In the genomic region with DNA sequence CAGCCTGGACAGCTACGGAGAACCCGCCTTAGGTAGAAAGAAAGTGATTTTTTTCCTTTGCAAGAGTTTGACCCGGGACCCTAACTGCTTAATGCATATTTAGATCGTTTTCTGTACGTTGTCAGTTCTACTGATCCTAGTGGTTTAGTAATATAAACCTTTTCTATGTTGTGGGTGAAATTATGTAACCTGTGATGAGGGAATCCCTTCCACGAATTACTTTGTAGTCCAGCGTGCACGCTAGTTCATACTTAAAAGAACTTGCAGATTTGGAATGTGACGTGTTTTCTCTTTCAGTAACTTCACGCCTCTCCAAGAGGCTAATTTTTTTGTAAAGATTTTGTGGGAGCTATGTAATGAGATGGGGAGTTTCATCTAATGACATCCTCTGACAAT, we compare ENCODE assay signal across 8 cellular contexts. TPM values are rescaled to one million over a fixed set of nuclear protein-coding genes. Genes with fewer than 3 reads are reported as not detected.
DNase-seq lines count a peak whose midpoint lies in the region; ATAC-seq, FAIRE-seq and TF ChIP-seq lines count a peak whose summit lies in the region.

No MANE protein-coding gene starts in this region.

- no peak overlapping the region for H2BK12ac ChIP-seq in H1 (ENCODE audit: low read depth, low read length)
- H2BK12ac ChIP-seq in neuronal stem cell (ENCODE audit: low read length) = no peak overlapping the region

- peak overlapping the region; percentile 87 for H3K9ac ChIP-seq in OCI-LY1 (ENCODE audit: low read length)
- peak overlapping the region in 1 of 4 experiments; percentile 36; a peak in 1 of 7 replicates for H3K9ac ChIP-seq in H1 (replicated peaks in 1 of 4; ENCODE audit: extremely low read depth in 1 of 4, low read depth in 3 of 4, low read length in 3 of 4)
- no peak overlapping the region for H3K9ac ChIP-seq in neuronal stem cell (ENCODE audit: low read depth, low read length, poor library complexity)

- H3K4me3 Mint-ChIP-seq in CD4-positive, CD25-positive, alpha-beta regulatory T cell = peak overlapping the region; percentile 98 to 99 (median 99)

- H3K27me3 ChIP-seq in CD4-positive, CD25-positive, alpha-beta regulatory T cell (ENCODE audit: control insufficient read depth, insufficient read depth, low read length) = no peaks in the 10 kb centered on the region
- H3K27me3 ChIP-seq in OCI-LY1 (ENCODE audit: insufficient read depth, low read length) = no peaks in the 10 kb centered on the region
- H3K27me3 ChIP-seq in H1 (replicated peaks in 1 of 4; ENCODE audit: control insufficient read depth in 3 of 4, extremely low read depth in 1 of 4, insufficient read depth in 3 of 4, low read length in 3 of 4) = no peaks in the 10 kb centered on the region; a peak in 1 of 7 replicates
- H3K27me3 ChIP-seq in neuronal stem cell (ENCODE audit: control insufficient read depth in 3 of 3, insufficient read depth in 3 of 3, low read depth in 1 of 3, low read length in 3 of 3) = no peaks in the 10 kb centered on the region

- H3K14ac ChIP-seq in H1 (ENCODE audit: insufficient read length) (no peak overlapping the region), neuronal stem cell (ENCODE audit: low read length) (no peak overlapping the region)

- H3K4me2 ChIP-seq in OCI-LY1 (ENCODE audit: low read length) (peak overlapping the region; percentile 94), H1 (ENCODE audit: insufficient read depth in 1 of 2, low read depth in 2 of 2, low read length in 2 of 2) (peak overlapping the region; percentile 81 to 83), neuronal stem cell (ENCODE audit: insufficient read depth, low read length, poor library complexity, severe bottlenecking) (peak overlapping the region; percentile 42)

- H3K4me3 ChIP-seq in CD4-positive, CD25-positive, alpha-beta regulatory T cell (ENCODE audit: low read depth, low read length) = peak overlapping the region; percentile 86
- H3K4me3 ChIP-seq in OCI-LY1 (ENCODE audit: low read depth, low read length, poor library complexity, severe bottlenecking) (peak overlapping the region; percentile 90), H1 (ENCODE audit: extremely low read depth in 1 of 4, insufficient read depth in 2 of 4, low read depth in 3 of 4, low read length in 4 of 4) (peak overlapping the region; percentile 80 to 95 (median 86)), neuronal stem cell (ENCODE audit: low read length in 2 of 2) (peak overlapping the region; percentile 99 to 100)

- DNase-seq in CD4-positive, CD25-positive, alpha-beta regulatory T cell = no peak
- DNase-seq in H1 (ENCODE audit: low read depth in 1 of 2, low spot score in 2 of 2) (no peak), neuronal stem cell (ENCODE audit: low spot score) (no peak), NOMO-1 treated with dmso at 0.1 percent for 144 hours (lab: John Stamatoyannopoulos, UW; ENCODE audit: unreplicated experiment) (no peak), NOMO-1 treated with DMSO at 0.1 percent for 48 hours (lab: John Stamatoyannopoulos, UW; ENCODE audit: unreplicated experiment) (no peak)

- H2BK120ac ChIP-seq in H1 (replicated peaks; ENCODE audit: low read depth, low read length) = no peak overlapping the region
- H2BK120ac ChIP-seq in neuronal stem cell (ENCODE audit: low read depth, low read length) = no peak overlapping the region

- TF ChIP-seq CTCF in OCI-LY1 (IDR thresholded peaks at IDR 0.05; ENCODE audit: low read length) (no peak), H1 (IDR thresholded peaks at IDR 0.05; ENCODE audit: control extremely low read depth in 1 of 3, insufficient read depth in 1 of 3, low read depth in 1 of 3, low read length in 3 of 3) (no peak)

- no peak overlapping the region for H4K5ac ChIP-seq in H1 (ENCODE audit: insufficient read length, low read depth, low read length)

- no peak for ATAC-seq in CD4-positive, CD25-positive, alpha-beta regulatory T cell (ENCODE audit: low read depth in 2 of 2)
- ATAC-seq in GM19452 (IDR thresholded peaks at IDR 0.05; ENCODE audit: unreplicated experiment) (no peak), GM21515 (IDR thresholded peaks at IDR 0.05; ENCODE audit: unreplicated experiment) (no peak)

- no peak for TF ChIP-seq POLR2A in H1 (IDR thresholded peaks at IDR 0.05; ENCODE audit: control extremely low read depth in 1 of 2, low read depth in 2 of 2, low read length in 2 of 2)

- no peaks in the 10 kb centered on the region for H3K9me3 ChIP-seq in CD4-positive, CD25-positive, alpha-beta regulatory T cell (ENCODE audit: control insufficient read depth in 2 of 2, low read length in 2 of 2)
- H3K9me3 ChIP-seq in OCI-LY1 (ENCODE audit: low read length) = no peaks in the 10 kb centered on the region
- H3K9me3 ChIP-seq in H1 (ENCODE audit: insufficient read depth in 2 of 2, low read depth in 1 of 2, low read length in 1 of 2) = no peaks in the 10 kb centered on the region
- H3K9me3 ChIP-seq in neuronal stem cell (replicated peaks in 1 of 2; ENCODE audit: control insufficient read depth in 2 of 2, insufficient read depth in 1 of 2, low read depth in 1 of 2, low read length in 2 of 2) = no peaks in the 10 kb centered on the region

- no peak for TF ChIP-seq EP300 in H1 (IDR thresholded peaks at IDR 0.05; ENCODE audit: borderline replicate concordance in 1 of 2, low read depth in 2 of 2, low read length in 2 of 2)

- H2AFZ ChIP-seq in OCI-LY1 (ENCODE audit: low read length) (no peak overlapping the region), H1 (ENCODE audit: low read length) (no peak overlapping the region), neuronal stem cell (ENCODE audit: low read length) (peak overlapping the region; percentile 97)

- H2BK15ac ChIP-seq in H1 (ENCODE audit: low read length) = no peak overlapping the region; the same call in 1 of the 2 replicates
- H2BK15ac ChIP-seq in neuronal stem cell (ENCODE audit: low read length) = no peak overlapping the region

- peaks cover 21% of the 10 kb centered on the region for H3K36me3 ChIP-seq in CD4-positive, CD25-positive, alpha-beta regulatory T cell (ENCODE audit: control insufficient read depth, insufficient read depth, low read length)
- H3K36me3 ChIP-seq in OCI-LY1 (ENCODE audit: insufficient read depth, low read length) = peaks cover 14% of the 10 kb centered on the region
- peaks cover 2 to 20% (median 12%) of the 10 kb centered on the region in 4 experiments; a peak in 5 of 8 replicates for H3K36me3 ChIP-seq in H1 (ENCODE audit: control insufficient read depth in 2 of 4, insufficient read depth in 4 of 4, low read length in 3 of 4)
- H3K36me3 ChIP-seq in neuronal stem cell (replicated peaks in 1 of 2; ENCODE audit: control insufficient read depth in 2 of 2, insufficient read depth in 2 of 2, low read length in 2 of 2) = peaks cover 6 to 42% of the 10 kb centered on the region in 2 donors

- peaks cover 9% of the 10 kb centered on the region for H3K36me3 Mint-ChIP-seq in CD4-positive, CD25-positive, alpha-beta regulatory T cell

- TF ChIP-seq RAD21 in H1 (IDR thresholded peaks at IDR 0.05 in 1 of 2, conservative IDR thresholded peaks at IDR 0.05 in 1 of 2; ENCODE audit: low read depth in 2 of 2, low read length in 2 of 2) = no peak

- H3K18ac ChIP-seq in H1 (ENCODE audit: extremely low read depth, low read length) = no peak overlapping the region
- no peak overlapping the region for H3K18ac ChIP-seq in neuronal stem cell (ENCODE audit: low read length)

- no peaks in the 10 kb centered on the region for H3F3A ChIP-seq in OCI-LY1 (ENCODE audit: insufficient read depth, low read length)

- H3K23me2 ChIP-seq in H1 (ENCODE audit: low read depth, low read length) = peaks cover 6% of the 10 kb centered on the region

- H4K8ac ChIP-seq in H1 (ENCODE audit: extremely low read depth, insufficient read depth, low read length) = no peak overlapping the region
- H4K8ac ChIP-seq in neuronal stem cell (ENCODE audit: low read depth, low read length) = no peak overlapping the region

- H2BK5ac ChIP-seq in H1 (ENCODE audit: low read depth, low read length) (no peak overlapping the region), neuronal stem cell (ENCODE audit: low read length) (no peak overlapping the region)

- no peaks in the 10 kb centered on the region for H3K9me2 ChIP-seq in OCI-LY1 (ENCODE audit: low read depth, low read length)

- CTCF ChIA-PET in H1 (lab: Charles Lee; ENCODE audit: partially characterized antibody) = interaction anchor here (0.6 to 2.1 kb wide), 7 partner anchors 15 to 104 kb away, joined by 3 to 6 read pairs (median 4); no protein-coding TSS in a partner anchor

- H3K9me3 Mint-ChIP-seq in CD4-positive, CD25-positive, alpha-beta regulatory T cell = no peaks in the 10 kb centered on the region

- peaks cover 25% of the 10 kb centered on the region for H3K4me1 ChIP-seq in CD4-positive, CD25-positive, alpha-beta regulatory T cell (ENCODE audit: control insufficient read depth, insufficient read depth, low read length, poor library complexity, severe bottlenecking)
- H3K4me1 ChIP-seq in OCI-LY1 (ENCODE audit: insufficient read depth, low read length, severe bottlenecking) (peaks cover 29% of the 10 kb centered on the region), H1 (replicated peaks in 1 of 4; ENCODE audit: control insufficient read depth in 3 of 4, insufficient read depth in 4 of 4, low read length in 3 of 4) (peaks cover 2 to 13% (median 4%) of the 10 kb centered on the region in 4 experiments; a peak in 3 of 7 replicates), neuronal stem cell (ENCODE audit: control insufficient read depth in 2 of 2, insufficient read depth in 1 of 2, low read depth in 1 of 2, low read length in 2 of 2) (peaks cover 10 to 19% of the 10 kb centered on the region in 2 donors)

- H2AK5ac ChIP-seq in H1 (ENCODE audit: low read depth, low read length) = no peak overlapping the region
- no peak overlapping the region for H2AK5ac ChIP-seq in neuronal stem cell (ENCODE audit: low read depth, low read length)

- H4K91ac ChIP-seq in H1 (replicated peaks; ENCODE audit: insufficient read length, low read length) (no peak overlapping the region), neuronal stem cell (ENCODE audit: low read depth, low read length, poor library complexity) (no peak overlapping the region)

- H3K27me3 Mint-ChIP-seq in CD4-positive, CD25-positive, alpha-beta regulatory T cell = no peaks in the 10 kb centered on the region

- POLR2A ChIA-PET in H1 (lab: Charles Lee; ENCODE audit: partially characterized antibody) = interaction anchor here (0.9 to 1.6 kb wide), 2 partner anchors 8 to 83 kb away, joined by 3 to 5 read pairs; no protein-coding TSS in a partner anchor

- H3K79me2 ChIP-seq in OCI-LY1 (ENCODE audit: insufficient read depth, low read length) (peaks cover 17% of the 10 kb centered on the region), H1 (ENCODE audit: control insufficient read depth in 1 of 2, insufficient read depth in 2 of 2, low read length in 2 of 2) (peaks cover 0 to 24% of the 10 kb centered on the region in 2 experiments; a peak in 2 of 4 replicates)

- H3K23ac ChIP-seq in H1 (ENCODE audit: insufficient read length) (no peak overlapping the region), neuronal stem cell (ENCODE audit: low read depth, low read length, poor library complexity) (no peak overlapping the region)

- WGBS in H1 (ENCODE audit: extremely low coverage in 1 of 2, insufficient coverage in 1 of 2, insufficient read length in 1 of 2, insufficient replicate concordance in 2 of 2, low coverage in 1 of 2, low lambda C conversion rate in 2 of 2, missing lambda C conversion rate in 1 of 2), 2 experiments = 15% methylated on average over 10 of the region's 10 CpGs; no CpG with 5 or more reads in 1 of the 2 experiments
- WGBS in neuronal stem cell (ENCODE audit: extremely low coverage in 2 of 2, insufficient read length in 2 of 2, insufficient replicate concordance in 1 of 2), 2 donors = no CpG with 5 or more reads among the region's 10 CpGs

- H3K4me1 Mint-ChIP-seq in CD4-positive, CD25-positive, alpha-beta regulatory T cell = peaks cover 22 to 57% (median 37%) of the 10 kb centered on the region in 4 donors

- peak overlapping the region; percentile 98 to 99 (median 98) for H3K27ac Mint-ChIP-seq in CD4-positive, CD25-positive, alpha-beta regulatory T cell

- H3K79me1 ChIP-seq in H1 (ENCODE audit: low read depth, low read length) (no peaks in the 10 kb centered on the region), neuronal stem cell (ENCODE audit: low read depth, low read length) (peaks cover 3% of the 10 kb centered on the region)

- H3K4ac ChIP-seq in H1 (replicated peaks; ENCODE audit: insufficient read length, low read depth, low read length) (no peak overlapping the region), neuronal stem cell (ENCODE audit: low read length) (no peak overlapping the region)

- H3K27ac ChIP-seq in CD4-positive, CD25-positive, alpha-beta regulatory T cell (ENCODE audit: insufficient read depth, low read length, poor library complexity, severe bottlenecking) = peak overlapping the region; percentile 85
- H3K27ac ChIP-seq in OCI-LY1 (ENCODE audit: low read depth, low read length, poor library complexity, severe bottlenecking) (no peak overlapping the region), H1 (ENCODE audit: low read depth, low read length) (no peak overlapping the region), neuronal stem cell (replicated peaks; ENCODE audit: low read length) (no peak overlapping the region)

- no peak overlapping the region for H2BK20ac ChIP-seq in H1 (ENCODE audit: low read length)

- no peak for FAIRE-seq in H1 (lab: Jason Lieb, UNC)

- H3K56ac ChIP-seq in H1 (replicated peaks; ENCODE audit: insufficient read length, low read depth, low read length) = no peak overlapping the region

- H4K20me1 ChIP-seq in OCI-LY1 (ENCODE audit: insufficient read depth, low read length) (no peaks in the 10 kb centered on the region), H1 (replicated peaks in 1 of 2; ENCODE audit: control insufficient read depth in 1 of 2, insufficient read depth in 2 of 2, low read length in 2 of 2) (peaks cover 1 to 3% of the 10 kb centered on the region in 2 experiments)

RNA-seq across cellular contexts. Expression of a gene that starts 0.7 kb away (rescaled TPM):
- total RNA-seq in CD4-positive, CD25-positive, alpha-beta regulatory T cell = 23.2 TPM
- 10 to 100 TPM; 10.3 to 11.8 (median 10.6) TPM for polyA plus RNA-seq in CD4-positive, CD25-positive, alpha-beta regulatory T cell
- 20.1 and 20.9 TPM in 2 replicates for total RNA-seq in H1 (2021; fragmentation: NEBNext Ultra II Directional; extraction: Animal tissue kit (Norgen Biotek cat#: 25700))
- polyA plus RNA-seq in H1 (2011; rRNA removed) = 4.0 and 5.5 TPM in 2 replicates
- polyA plus RNA-seq in H1 (2011; cell fraction: cytosol; rRNA removed) = 6.3 TPM
- 6.2 TPM for polyA plus RNA-seq in H1 (2011; cell fraction: nucleus; rRNA removed)
- 6.6 to 10.9 TPM (median 8.4 TPM) in 4 replicates for polyA plus RNA-seq in H1 (2012, experiment 1 of 2)
- 1.0 TPM for polyA plus RNA-seq in H1 (2012, experiment 2 of 2)
- 10.3 TPM for polyA plus RNA-seq in H1 (2013, experiment 1 of 2)
- polyA plus RNA-seq in H1 (2013, experiment 2 of 2) = 10.3 TPM
- 10.0 and 10.7 TPM in 2 replicates for polyA minus RNA-seq in H1 (2011; rRNA and poly(A)+ RNA removed)
- 13.1 TPM for polyA minus RNA-seq in H1 (2011; cell fraction: cytosol; rRNA and poly(A)+ RNA removed)
- 38.1 TPM for polyA minus RNA-seq in H1 (2011; cell fraction: nucleus; rRNA and poly(A)+ RNA removed)
- polyA plus RNA-seq in neuronal stem cell (2013, experiment 1 of 2) = 9.2 TPM
- 8.8 TPM for polyA plus RNA-seq in neuronal stem cell (2013, experiment 2 of 2)

RNA-seq across cellular contexts. Expression of a gene that starts 55.8 kb away (rescaled TPM):
- total RNA-seq in CD4-positive, CD25-positive, alpha-beta regulatory T cell = 1.1 TPM
- under 1 TPM in 1 of 4 donors, not detected in 3; 0.61 TPM for polyA plus RNA-seq in CD4-positive, CD25-positive, alpha-beta regulatory T cell
- 7.1 and 7.6 TPM in 2 replicates for total RNA-seq in H1 (2021; fragmentation: NEBNext Ultra II Directional; extraction: Animal tissue kit (Norgen Biotek cat#: 25700))
- polyA plus RNA-seq in H1 (2011; rRNA removed) = 18.2 and 20.3 TPM in 2 replicates
- polyA plus RNA-seq in H1 (2011; cell fraction: cytosol; rRNA removed) = 8.5 TPM
- 28.3 TPM for polyA plus RNA-seq in H1 (2011; cell fraction: nucleus; rRNA removed)
- polyA plus RNA-seq in H1 (2012, experiment 1 of 2) = 11.4 to 18.5 TPM (median 14.5 TPM) in 4 replicates
- polyA plus RNA-seq in H1 (2012, experiment 2 of 2) = 15.5 TPM
- polyA plus RNA-seq in H1 (2013, experiment 1 of 2) = 14.4 TPM
- 14.8 TPM for polyA plus RNA-seq in H1 (2013, experiment 2 of 2)
- polyA minus RNA-seq in H1 (2011; rRNA and poly(A)+ RNA removed) = 11.7 and 17.1 TPM in 2 replicates
- polyA minus RNA-seq in H1 (2011; cell fraction: cytosol; rRNA and poly(A)+ RNA removed) = 7.2 TPM
- polyA minus RNA-seq in H1 (2011; cell fraction: nucleus; rRNA and poly(A)+ RNA removed) = 9.2 TPM
- 8.9 TPM for polyA plus RNA-seq in neuronal stem cell (2013, experiment 1 of 2)
- 9.1 TPM for polyA plus RNA-seq in neuronal stem cell (2013, experiment 2 of 2)

Comparison
In these comparisons a context has a peak if more than half of its experiments do, and no peak if none do; other contexts are left out.
1. H3K4me2 ChIP-seq: peak in every context shown above with its lines; median percentile 94 in OCI-LY1; 82 in H1; 42 in neuronal stem cell.